18 cellular contexts compared by ENCODE assay signal in the genomic region with DNA sequence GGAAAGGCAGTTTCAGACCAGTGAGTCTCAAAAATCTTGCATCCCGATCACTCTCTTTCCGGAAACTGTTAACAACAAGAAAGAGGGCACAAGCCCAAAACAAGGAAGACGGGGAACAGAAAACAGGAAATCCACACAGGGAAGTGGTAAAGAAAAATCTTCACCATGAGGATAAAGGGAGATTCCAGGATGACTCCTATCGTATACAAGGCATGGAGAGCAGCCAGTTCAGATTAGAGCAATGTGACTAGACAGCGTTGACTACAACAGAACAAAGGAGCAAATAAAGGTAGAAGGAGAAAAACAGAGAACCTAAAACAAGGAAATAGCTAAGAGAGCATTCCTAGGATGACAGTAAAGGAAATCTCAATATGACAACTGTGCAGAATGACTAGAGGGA. TPM values are rescaled to one million over a fixed set of nuclear protein-coding genes. Genes with fewer than 3 reads are reported as not detected.
DNase-seq lines count a peak whose midpoint lies in the region; ATAC-seq, FAIRE-seq and TF ChIP-seq lines count a peak whose summit lies in the region.
"Had no signal": no experiment of that assay in that cellular context is flagged by ENCODE, and none has a peak within 500 bp of the region (broad histone marks: within the 10 kb centered on the region; RNA-seq: fewer than 3 reads in every experiment).

No MANE protein-coding gene starts in this region.

- H3K4me3 ChIP-seq in breast epithelium (no peak overlapping the region), astrocyte (ENCODE audit: insufficient read depth, low read depth, low read length) (no peak overlapping the region), upper lobe of right lung (no peak overlapping the region)
- H3K4me3 ChIP-seq: hepatocyte, upper lobe of left lung had no signal

- H3K4me1 ChIP-seq in breast epithelium = no peaks in the 10 kb centered on the region
- no peaks in the 10 kb centered on the region for H3K4me1 ChIP-seq in astrocyte (ENCODE audit: insufficient read depth, low read length)
- H3K4me1 ChIP-seq in foreskin keratinocyte = peaks cover 33% of the 10 kb centered on the region
- no peaks in the 10 kb centered on the region for H3K4me1 ChIP-seq in upper lobe of right lung
- H3K4me1 ChIP-seq: parathyroid adenoma had no signal

- FAIRE-seq in astrocyte (lab: Jason Lieb, UNC) = no peak
- FAIRE-seq: D721Med had no signal

- peak overlapping the region; percentile 66 for H3K4me3 Mint-ChIP-seq in MCF 10A (ENCODE audit: unreplicated experiment)
- H3K4me3 Mint-ChIP-seq in astrocyte (ENCODE audit: unreplicated experiment) = no peak overlapping the region
- H3K4me3 Mint-ChIP-seq: activated naive CD4-positive, alpha-beta T cell treated with anti-CD3 and anti-CD28 coated beads, Interleukin-2, amount 50 U/mL, for 24 hours had no signal

- CTCF ChIA-PET in MCF 10A (lab: Yijun Ruan, JAX) = interaction anchor here (0.7 to 1.1 kb wide), 3 partner anchors 19 to 113 kb away, joined by 3 to 4 read pairs (median 4); a partner anchor contains a TSS

- no TSS peak for BruUV-seq in MCF 10A (replicated peaks; lab: Mats Ljungman, UMichigan)

- DNase-seq in MCF 10A (ENCODE audit: unreplicated experiment) (peak; percentile 77), breast epithelium (ENCODE audit: low spot score in 2 of 2) (no peak), astrocyte (ENCODE audit: low read depth) (peak; percentile 56), foreskin keratinocyte (peak; percentile 75 to 87), upper lobe of right lung (no peak), DMS79 treated with DMSO at 0.1 percent for 48 hours (lab: John Stamatoyannopoulos, UW) (no peak), pons (ENCODE audit: low spot score) (no peak)
- DNase-seq: 8988T, mesendoderm, NCI-H1092, NCI-H524, T-helper 9 cell, upper lobe of left lung had no signal

- no peaks in the 10 kb centered on the region for H4K20me1 ChIP-seq in astrocyte (ENCODE audit: insufficient read depth, low read length)

- TF ChIP-seq CTCF in MCF 10A (IDR thresholded peaks at IDR 0.05; ENCODE audit: unreplicated experiment) (no peak), breast epithelium (IDR thresholded peaks at IDR 0.05) (no peak), astrocyte (IDR thresholded peaks at IDR 0.05; ENCODE audit: insufficient read depth, low read depth, low read length) (no peak), foreskin keratinocyte (conservative IDR thresholded peaks at IDR 0.05) (no peak), upper lobe of right lung (IDR thresholded peaks at IDR 0.05) (no peak)

- H3K79me2 ChIP-seq in astrocyte (ENCODE audit: insufficient read depth, low read length) = no peaks in the 10 kb centered on the region
- H3K79me2 ChIP-seq: hepatocyte, parathyroid adenoma had no signal

- ATAC-seq in foreskin keratinocyte (peak; percentile 96), upper lobe of right lung (peak; percentile 36), HG02571 (IDR thresholded peaks at IDR 0.05; ENCODE audit: unreplicated experiment) (no peak)

- no peaks in the 10 kb centered on the region for H3K27me3 Mint-ChIP-seq in MCF 10A (ENCODE audit: insufficient read depth, unreplicated experiment)
- H3K27me3 Mint-ChIP-seq in astrocyte (ENCODE audit: low read depth, unreplicated experiment) = peaks cover 2% of the 10 kb centered on the region

- H3K4me1 Mint-ChIP-seq in MCF 10A (ENCODE audit: insufficient read depth, unreplicated experiment) (peaks cover 28% of the 10 kb centered on the region), astrocyte (ENCODE audit: low read depth, unreplicated experiment) (peaks cover 21% of the 10 kb centered on the region)
- H3K4me1 Mint-ChIP-seq: activated naive CD4-positive, alpha-beta T cell treated with anti-CD3 and anti-CD28 coated beads, Interleukin-2, amount 50 U/mL, for 24 hours had no signal

- peak overlapping the region; percentile 95 for H3K27ac Mint-ChIP-seq in MCF 10A (ENCODE audit: low read depth, unreplicated experiment)
- H3K27ac Mint-ChIP-seq in astrocyte (ENCODE audit: unreplicated experiment) = no peak overlapping the region
- H3K27ac Mint-ChIP-seq: activated naive CD4-positive, alpha-beta T cell treated with anti-CD3 and anti-CD28 coated beads, Interleukin-2, amount 50 U/mL, for 24 hours had no signal

- H3K36me3 Mint-ChIP-seq in MCF 10A (ENCODE audit: insufficient read depth, unreplicated experiment) (peaks cover 12% of the 10 kb centered on the region), astrocyte (ENCODE audit: low read depth, unreplicated experiment) (no peaks in the 10 kb centered on the region)
- H3K36me3 Mint-ChIP-seq: activated naive CD4-positive, alpha-beta T cell treated with anti-CD3 and anti-CD28 coated beads, Interleukin-2, amount 50 U/mL, for 24 hours had no signal

- H3K9me3 ChIP-seq in breast epithelium (no peaks in the 10 kb centered on the region), astrocyte (ENCODE audit: insufficient read depth, low read depth, low read length) (no peaks in the 10 kb centered on the region), upper lobe of right lung (no peaks in the 10 kb centered on the region)
- H3K9me3 ChIP-seq: upper lobe of left lung had no signal

- H3K4me2 ChIP-seq in astrocyte (ENCODE audit: low read length) = peak overlapping the region; percentile 0
- H3K4me2 ChIP-seq: hepatocyte had no signal

- H3K36me3 ChIP-seq in breast epithelium (no peaks in the 10 kb centered on the region), astrocyte (ENCODE audit: insufficient read depth, low read length) (no peaks in the 10 kb centered on the region), upper lobe of right lung (no peaks in the 10 kb centered on the region)
- H3K36me3 ChIP-seq: upper lobe of left lung had no signal

- no peak overlapping the region for H3K27ac ChIP-seq in breast epithelium
- H3K27ac ChIP-seq in astrocyte (ENCODE audit: low read depth, low read length) = no peak overlapping the region
- H3K27ac ChIP-seq in foreskin keratinocyte = peak overlapping the region; percentile 25
- H3K27ac ChIP-seq in upper lobe of right lung = no peak overlapping the region
- H3K27ac ChIP-seq: hepatocyte, parathyroid adenoma, upper lobe of left lung had no signal

- POLR2A ChIA-PET in MCF 10A (lab: Yijun Ruan, JAX) = interaction anchor here (0.7 to 6.9 kb wide), 6 partner anchors 9 to 128 kb away, joined by 3 to 38 read pairs (median 4); a partner anchor contains a TSS

- intact Hi-C loops in MCF 10A (cut with micrococcal nuclease) (loop anchor here (2.0 kb wide), 1 partner anchor 47 kb away; no protein-coding TSS in a partner anchor), breast epithelium (cut with DNase I; ENCODE audit: low total_unique reads) (no loop called here), upper lobe of right lung (cut with DNase I) (no loop called here)

- H3K9me3 Mint-ChIP-seq in MCF 10A (ENCODE audit: unreplicated experiment) (no peaks in the 10 kb centered on the region), astrocyte (ENCODE audit: unreplicated experiment) (no peaks in the 10 kb centered on the region)
- H3K9me3 Mint-ChIP-seq: activated naive CD4-positive, alpha-beta T cell treated with anti-CD3 and anti-CD28 coated beads, Interleukin-2, amount 50 U/mL, for 24 hours had no signal

- H3K27me3 ChIP-seq in breast epithelium (no peaks in the 10 kb centered on the region), astrocyte (ENCODE audit: insufficient read depth, low read length) (peaks cover 3% of the 10 kb centered on the region), foreskin keratinocyte (no peaks in the 10 kb centered on the region), upper lobe of right lung (no peaks in the 10 kb centered on the region)
- H3K27me3 ChIP-seq: hepatocyte, upper lobe of left lung had no signal

- TF ChIP-seq POLR2A in breast epithelium (IDR thresholded peaks at IDR 0.05) = no peak

- no peak overlapping the region for H3K9ac ChIP-seq in astrocyte (ENCODE audit: low read length)
- H3K9ac ChIP-seq: parathyroid adenoma had no signal

- H2AFZ ChIP-seq in astrocyte (ENCODE audit: low read depth, low read length) = no peak overlapping the region
- H2AFZ ChIP-seq: hepatocyte, parathyroid adenoma had no signal

RNA-seq across cellular contexts. Expression of a gene that starts 26.5 kb away (rescaled TPM):
- total RNA-seq in MCF 10A (2022) (3.5 and 5.4 TPM in 2 replicates), breast epithelium (1 to 10 TPM in 2 of 3 donors, under 1 TPM in 1; 0.98 to 8.6 (median 2.6) TPM), astrocyte (0.07 TPM in 1 of 2 replicates, not detected in the other), foreskin keratinocyte (0.54 and 0.67 TPM in 2 replicates), upper lobe of right lung (10.1 TPM)
- polyA plus RNA-seq in foreskin keratinocyte = 0.55 and 0.61 TPM in 2 replicates

RNA-seq across cellular contexts. Expression of a gene that starts 28.3 kb away (rescaled TPM):
- total RNA-seq in MCF 10A (2022) = not detected in 2 replicates
- total RNA-seq in breast epithelium = not detected
- total RNA-seq in astrocyte = not detected in 2 replicates
- not detected in 2 replicates for total RNA-seq in foreskin keratinocyte
- not detected in 2 replicates for polyA plus RNA-seq in foreskin keratinocyte
- not detected for total RNA-seq in upper lobe of right lung
- total RNA-seq: hepatocyte, upper lobe of left lung had no signal
- polyA plus RNA-seq: hepatocyte had no signal

Comparison
In these comparisons a context has a peak if more than half of its experiments do, and no peak if none do; other contexts are left out.
1. DNase-seq: peak in MCF 10A (single experiment), astrocyte (single experiment) and foreskin keratinocyte (2 of 2); none in breast epithelium (0 of 2), upper lobe of right lung (single experiment), DMS79 treated with DMSO at 0.1 percent for 48 hours (single experiment) and pons (single experiment).